31 cellular contexts compared by ENCODE assay signal in genomic region chr2:224405841-224406370, GRCh38. TPM values are rescaled to one million over a fixed set of nuclear protein-coding genes. Genes with fewer than 3 reads are reported as not detected.
DNase-seq lines count a peak whose midpoint lies in the region; ATAC-seq and TF ChIP-seq lines count a peak whose summit lies in the region.
"Had no signal": no experiment of that assay in that cellular context is flagged by ENCODE, and none has a peak within 500 bp of the region (broad histone marks: within the 10 kb centered on the region; RNA-seq: fewer than 3 reads in every experiment).

No MANE protein-coding gene starts in this region.

- H3K27ac ChIP-seq in left ventricle myocardium inferior (replicated peaks): peak overlapping the region; percentile 53
- no peak overlapping the region for H3K27ac ChIP-seq in OCI-LY3 (ENCODE audit: low read length)
- H3K27ac ChIP-seq in coronary artery: no peak overlapping the region
- H3K27ac ChIP-seq: BLaER1 treated with 17β-estradiol and CSF1 and Interleukin-3, amounts not matched to agents 10 nM and 100 nM; cardiac muscle cell; epithelial cell of prostate; spleen; upper lobe of left lung had no signal

- no peak overlapping the region for H2AFZ ChIP-seq in OCI-LY3 (ENCODE audit: low read depth, low read length)
- H2AFZ ChIP-seq: GM23338 had no signal

- H3K4me1 ChIP-seq in left ventricle myocardium inferior (peaks cover 24% of the 10 kb centered on the region), OCI-LY3 (ENCODE audit: low read length) (peaks cover 13% of the 10 kb centered on the region)

- H3K4me2 ChIP-seq in OCI-LY3 (ENCODE audit: low read length): peak overlapping the region; percentile 41
- H3K4me2 ChIP-seq: GM23338 had no signal

- H3K79me2 ChIP-seq in OCI-LY3 (ENCODE audit: low read length): no peaks in the 10 kb centered on the region

- ATAC-seq in left ventricle myocardium superior: no peak
- ATAC-seq in HG03139 (IDR thresholded peaks at IDR 0.05; ENCODE audit: unreplicated experiment): no peak
- ATAC-seq: activated CD4-positive, CD25-positive, alpha-beta regulatory T cell treated with anti-CD3 and anti-CD28 coated beads, Interleukin-2, amount 50 U/mL, for 24 hours; activated CD8-positive, alpha-beta T cell treated with anti-CD3 and anti-CD28 coated beads for 36 hours; GM23338; SK-N-SH treated with all-trans-retinoic acid at 6 μM for 48 hours had no signal

- H3K27me3 ChIP-seq in left ventricle myocardium inferior (ENCODE audit: low read depth) (no peaks in the 10 kb centered on the region), OCI-LY3 (ENCODE audit: low read depth, low read length) (no peaks in the 10 kb centered on the region)
- H3K27me3 ChIP-seq: BLaER1 treated with 17β-estradiol and CSF1 and Interleukin-3, amounts not matched to agents 10 nM and 100 nM; cardiac muscle cell; upper lobe of left lung had no signal

- H3K9me3 ChIP-seq in left ventricle myocardium inferior (replicated peaks) (peaks cover 4% of the 10 kb centered on the region), OCI-LY3 (ENCODE audit: insufficient read depth, low read length) (no peaks in the 10 kb centered on the region)
- H3K9me3 ChIP-seq: spleen, upper lobe of left lung had no signal

- H3K36me3 ChIP-seq in left ventricle myocardium inferior: no peaks in the 10 kb centered on the region
- peaks cover 3% of the 10 kb centered on the region for H3K36me3 ChIP-seq in OCI-LY3 (replicated peaks; ENCODE audit: low read depth, low read length)
- H3K36me3 ChIP-seq: BLaER1 treated with 17β-estradiol and CSF1 and Interleukin-3, amounts not matched to agents 10 nM and 100 nM; cardiac muscle cell; spleen; upper lobe of left lung had no signal

- no peak for TF ChIP-seq CTCF in left ventricle myocardium inferior (IDR thresholded peaks at IDR 0.05; ENCODE audit: borderline replicate concordance)
- TF ChIP-seq CTCF in OCI-LY3 (IDR thresholded peaks at IDR 0.05; ENCODE audit: low read depth, low read length): no peak
- TF ChIP-seq CTCF in fibroblast of mammary gland (conservative IDR thresholded peaks at IDR 0.05; ENCODE audit: control insufficient read depth, insufficient read depth, low read depth, low read length): no peak
- no peak for TF ChIP-seq CTCF in coronary artery (IDR thresholded peaks at IDR 0.05)

- H4K20me1 ChIP-seq in OCI-LY3 (ENCODE audit: insufficient read depth, low read length): no peaks in the 10 kb centered on the region
- H4K20me1 ChIP-seq: BLaER1 treated with 17β-estradiol and CSF1 and Interleukin-3, amounts not matched to agents 10 nM and 100 nM had no signal

- no peak overlapping the region for H3K4me3 ChIP-seq in left ventricle myocardium inferior
- H3K4me3 ChIP-seq in OCI-LY3 (ENCODE audit: low read length): 0 out of 2 replicates have a peak overlapping the region, but pooled peaks have one; percentile 13
- H3K4me3 ChIP-seq in fibroblast of mammary gland (ENCODE audit: control insufficient read depth, low read depth, low read length): no peak overlapping the region
- no peak overlapping the region for H3K4me3 ChIP-seq in coronary artery
- H3K4me3 ChIP-seq: BLaER1 treated with 17β-estradiol and CSF1 and Interleukin-3, amounts not matched to agents 10 nM and 100 nM; cardiac muscle cell; GM23338; lung; spleen; upper lobe of left lung had no signal

- DNase-seq in left ventricle myocardium inferior: no peak
- no peak for DNase-seq in left ventricle myocardium superior
- peak; percentile 3 for DNase-seq in fibroblast of mammary gland (ENCODE audit: low read depth)
- DNase-seq in KG1 (lab: John Stamatoyannopoulos, UW): no peak
- no peak for DNase-seq in coronary artery (ENCODE audit: low spot score)
- DNase-seq in NCI-H2107 treated with DMSO at 0.1 percent for 48 hours (lab: John Stamatoyannopoulos, UW; ENCODE audit: unreplicated experiment): no peak
- DNase-seq: activated CD8-positive, alpha-beta T cell treated with anti-CD3 and anti-CD28 coated beads for 36 hours; amniotic stem cell; DMS 273 treated with DMSO at 0.1 percent for 48 hours; foreskin melanocyte; hypothalamus; NCI-H1694; nucleus accumbens; retina; RPMI8226; spleen; stimulated activated CD4-positive, alpha-beta T cell treated with anti-CD3 and anti-CD28 coated beads, Interleukin-4, amount 100 ng/mL, for 4 hours; T-helper 9 cell; upper lobe of left lung had no signal

- H3K9ac ChIP-seq in OCI-LY3 (ENCODE audit: low read length): no peak overlapping the region
- H3K9ac ChIP-seq: BLaER1 treated with 17β-estradiol and CSF1 and Interleukin-3, amounts not matched to agents 10 nM and 100 nM had no signal

- intact Hi-C loops in left ventricle myocardium inferior (cut with micrococcal nuclease) (no loop called here), left ventricle myocardium superior (cut with micrococcal nuclease) (no loop called here)

RNA-seq across cellular contexts. Expression of gene FAM124B, which starts 4.0 kb away (rescaled TPM):
- 1.1 TPM for total RNA-seq in left ventricle myocardium inferior
- total RNA-seq in left ventricle myocardium superior: 1.2 TPM
- total RNA-seq: A172, G401, MCF 10A had no signal
